ENCODE assay signal across 24 cellular contexts in genomic region chr3:123055352-123055751, GRCh38. TPM values are rescaled to one million over a fixed set of nuclear protein-coding genes. Genes with fewer than 3 reads are reported as not detected.
"Had no signal": no experiment of that assay in that cellular context is flagged by ENCODE, and none has a peak within 500 bp of the region (broad histone marks: within the 10 kb centered on the region; RNA-seq: fewer than 3 reads in every experiment).

No MANE protein-coding gene starts in this region.

- H3K36me3 Mint-ChIP-seq: activated naive CD8-positive, alpha-beta T cell treated with anti-CD3 and anti-CD28 coated beads for 36 hours; natural killer cell treated with Interleukin-12 subunit alpha and Interleukin-12 subunit beta and Interleukin-15 and Interleukin-18, amount 100 ng/mL, for 72 hours had no signal

- H3K36me3 ChIP-seq: breast epithelium, colonic mucosa, esophagus muscularis mucosa, neutrophil, ovary, prostate gland, thyroid gland had no signal

- H3K9me3 ChIP-seq: breast epithelium, colonic mucosa, esophagus muscularis mucosa, neutrophil, ovary, prostate gland, thyroid gland had no signal

- H3K9me3 Mint-ChIP-seq: activated CD4-positive, alpha-beta memory T cell treated with anti-CD3 and anti-CD28 coated beads, Interleukin-2, amount 10 ng/mL, durations not matched to agents 7 days and 5 days; activated naive CD8-positive, alpha-beta T cell treated with anti-CD3 and anti-CD28 coated beads for 36 hours; activated T-cell treated with anti-CD3 and anti-CD28 coated beads, Interleukin-2, amount 50 U/mL, for 24 hours; activated T-helper 2 cell treated with anti-CD3 and anti-CD28 coated beads, Interferon-gamma antibody, Interleukin-2, Interleukin-4, amounts not matched to agents 10 μg/mL and 5 μg/mL and 100 μg/mL, durations not matched to agents 14 hours and 24 hours and 36 hours; central memory CD8-positive, alpha-beta T cell; natural killer cell treated with Interleukin-12 subunit alpha and Interleukin-12 subunit beta and Interleukin-15 and Interleukin-18, amount 100 ng/mL, for 72 hours; stimulated activated naive CD8-positive, alpha-beta T cell treated with anti-CD3 and anti-CD28 coated beads, Interleukin-15, Interleukin-2, amounts not matched to agents 100 ng/mL and 50 ng/mL, for 24 hours had no signal

- H3K4me3 Mint-ChIP-seq: activated CD4-positive, alpha-beta memory T cell treated with anti-CD3 and anti-CD28 coated beads, Interleukin-2, amount 10 ng/mL, durations not matched to agents 7 days and 5 days; activated naive CD8-positive, alpha-beta T cell treated with anti-CD3 and anti-CD28 coated beads for 36 hours; activated T-cell treated with anti-CD3 and anti-CD28 coated beads, Interleukin-2, amount 50 U/mL, for 24 hours; central memory CD8-positive, alpha-beta T cell; natural killer cell treated with Interleukin-12 subunit alpha and Interleukin-12 subunit beta and Interleukin-15 and Interleukin-18, amount 100 ng/mL, for 72 hours; stimulated activated naive CD8-positive, alpha-beta T cell treated with anti-CD3 and anti-CD28 coated beads, Interleukin-15, Interleukin-2, amounts not matched to agents 100 ng/mL and 50 ng/mL, for 24 hours had no signal

- H3K27ac ChIP-seq: breast epithelium, colonic mucosa, esophagus muscularis mucosa, neutrophil, ovary, prostate gland, thyroid gland had no signal

- H3K4me3 ChIP-seq: breast epithelium, colonic mucosa, esophagus muscularis mucosa, ovary, prostate gland, thyroid gland had no signal

- FAIRE-seq: astrocyte, frontal cortex had no signal

- H3K27ac Mint-ChIP-seq: activated CD4-positive, alpha-beta memory T cell treated with anti-CD3 and anti-CD28 coated beads, Interleukin-2, amount 10 ng/mL, durations not matched to agents 7 days and 5 days; activated naive CD8-positive, alpha-beta T cell treated with anti-CD3 and anti-CD28 coated beads for 36 hours; activated T-cell treated with anti-CD3 and anti-CD28 coated beads, Interleukin-2, amount 50 U/mL, for 24 hours; activated T-helper 2 cell treated with anti-CD3 and anti-CD28 coated beads, Interferon-gamma antibody, Interleukin-2, Interleukin-4, amounts not matched to agents 10 μg/mL and 5 μg/mL and 100 μg/mL, durations not matched to agents 14 hours and 24 hours and 36 hours; natural killer cell treated with Interleukin-12 subunit alpha and Interleukin-12 subunit beta and Interleukin-15 and Interleukin-18, amount 100 ng/mL, for 72 hours; stimulated activated naive CD8-positive, alpha-beta T cell treated with anti-CD3 and anti-CD28 coated beads, Interleukin-15, Interleukin-2, amounts not matched to agents 100 ng/mL and 50 ng/mL, for 24 hours; T-helper 17 cell had no signal

- H3K4me1 ChIP-seq: breast epithelium, colonic mucosa, prostate gland, thyroid gland had no signal

- H3K4me1 Mint-ChIP-seq: activated CD4-positive, alpha-beta memory T cell treated with anti-CD3 and anti-CD28 coated beads, Interleukin-2, amount 10 ng/mL, durations not matched to agents 7 days and 5 days; activated naive CD8-positive, alpha-beta T cell treated with anti-CD3 and anti-CD28 coated beads for 36 hours; central memory CD8-positive, alpha-beta T cell; T-helper 17 cell had no signal

- DNase-seq: activated CD4-positive, alpha-beta memory T cell treated with anti-CD3 and anti-CD28 coated beads, Interleukin-2, amount 10 ng/mL, durations not matched to agents 7 days and 5 days; activated CD4-positive, alpha-beta T cell treated with anti-CD3 and anti-CD28 coated beads for 48 hours; activated naive CD4-positive, alpha-beta T cell; activated naive CD8-positive, alpha-beta T cell treated with anti-CD3 and anti-CD28 coated beads for 36 hours; activated T-cell treated with anti-CD3 and anti-CD28 coated beads, Interleukin-2, amount 50 U/mL, for 24 hours; colonic mucosa; hippocampal formation; left ventricle myocardium superior; midbrain; ovary; stimulated activated CD4-positive, alpha-beta T cell treated with anti-CD3 and anti-CD28 coated beads, Interleukin-4, amount 100 ng/mL, for 24 hours; substantia nigra; T-helper 17 cell; thyroid gland had no signal

- H3K27me3 ChIP-seq: breast epithelium, colonic mucosa, esophagus muscularis mucosa, ovary, thyroid gland had no signal

- H3K27me3 Mint-ChIP-seq: activated naive CD8-positive, alpha-beta T cell treated with anti-CD3 and anti-CD28 coated beads for 36 hours; activated T-cell treated with anti-CD3 and anti-CD28 coated beads, Interleukin-2, amount 50 U/mL, for 24 hours had no signal

RNA-seq across cellular contexts. Expression of gene SEMA5B, which starts 27.8 kb away (rescaled TPM):
- total RNA-seq: activated naive CD8-positive, alpha-beta T cell treated with anti-CD3 and anti-CD28 coated beads for 36 hours; activated T-helper 2 cell treated with anti-CD3 and anti-CD28 coated beads, Interferon-gamma antibody, Interleukin-2, Interleukin-4, amounts not matched to agents 10 μg/mL and 5 μg/mL and 100 μg/mL, durations not matched to agents 14 hours and 24 hours and 36 hours; natural killer cell treated with Interleukin-12 subunit alpha and Interleukin-12 subunit beta and Interleukin-15 and Interleukin-18, amount 100 ng/mL, for 72 hours; T-helper 17 cell had no signal
